Comparison of ENCODE assay signal across 20 cellular contexts in the genomic region with DNA sequence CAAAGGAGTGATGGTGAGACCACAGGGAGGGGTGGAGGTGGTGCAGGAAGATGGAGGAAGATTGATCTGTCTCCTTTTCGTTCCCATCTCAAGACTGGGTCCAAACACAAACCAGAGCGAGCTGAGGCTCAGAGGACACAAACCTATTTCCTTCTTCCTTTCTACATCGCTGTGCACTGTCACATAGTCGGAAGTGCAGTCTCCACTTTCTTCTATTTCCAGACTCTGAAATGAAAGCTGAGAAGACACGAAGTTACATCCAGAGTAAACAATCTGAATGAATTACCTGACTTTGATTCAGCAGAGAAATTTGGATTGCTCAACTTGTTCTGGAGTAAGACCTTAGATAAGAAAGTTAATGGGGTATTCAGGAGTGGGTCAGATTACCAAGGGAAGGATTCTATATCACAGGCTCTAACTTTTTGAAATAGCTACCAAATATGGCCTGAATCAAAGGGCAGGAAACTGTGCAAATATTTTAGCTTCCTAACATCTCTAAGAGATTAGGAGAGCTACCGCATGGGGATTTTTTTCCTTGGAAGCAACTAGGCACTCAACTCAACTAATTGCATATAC. TPM values are rescaled to one million over a fixed set of nuclear protein-coding genes. Genes with fewer than 3 reads are reported as not detected.
"Had no signal": no experiment of that assay in that cellular context is flagged by ENCODE, and none has a peak within 500 bp of the region (broad histone marks: within the 10 kb centered on the region; RNA-seq: fewer than 3 reads in every experiment).

No MANE protein-coding gene starts in this region.

- H3K27me3 ChIP-seq: ovary had no signal

- ATAC-seq: heart left ventricle, lower lobe of right lung had no signal

- DNase-seq: activated B cell treated with CpG ODN at 0.5 μM for 24 hours; activated CD4-positive, alpha-beta T cell treated with anti-CD3 and anti-CD28 coated beads for 48 hours; foreskin melanocyte; heart left ventricle; left cardiac atrium; lower lobe of right lung; ovary; sigmoid colon; stimulated activated CD4-positive, alpha-beta T cell treated with anti-CD3 and anti-CD28 coated beads, Interleukin-1b, Interleukin-23, amount 100 ng/mL, for 48 hours; SW 1271 had no signal

- H3K4me3 ChIP-seq: esophagus muscularis mucosa, heart left ventricle, lower lobe of right lung, ovary, sigmoid colon, thoracic aorta had no signal

- FAIRE-seq: colon, TTC549, urothelium cell line had no signal

- H3K27ac ChIP-seq: esophagus muscularis mucosa, heart left ventricle, lower lobe of right lung, ovary, sigmoid colon, thoracic aorta had no signal

- H3K4me1 ChIP-seq: esophagus muscularis mucosa, heart left ventricle, sigmoid colon had no signal

- H3K36me3 ChIP-seq: esophagus muscularis mucosa, heart left ventricle, lower lobe of right lung, ovary, sigmoid colon, thoracic aorta had no signal

- H3K9me3 ChIP-seq: esophagus muscularis mucosa, heart left ventricle, lower lobe of right lung, ovary, sigmoid colon, thoracic aorta had no signal

RNA-seq across cellular contexts. Expression of a gene that starts 14.4 kb away (rescaled TPM):
- total RNA-seq: activated B cell treated with CpG ODN at 0.5 μM for 24 hours; activated CD8-positive, alpha-beta memory T cell treated with anti-CD3 and anti-CD28 coated beads for 36 hours; activated T-helper 1 cell treated with anti-CD3 and anti-CD28 coated beads, Interleukin-12 subunit alpha, Interleukin-12 subunit beta, Interleukin-2, Interleukin-4 antibody, amounts not matched to agents 30 ng/mL and 10 ng/mL and 1 ng/mL, durations not matched to agents 14 hours and 24 hours and 36 hours; cardiac septum; esophagus muscularis mucosa; heart left ventricle; left cardiac atrium; neural crest cell; sigmoid colon; T-helper 2 cell treated with Interferon-gamma antibody and Interleukin-4, amounts not matched to agents 100 ng/mL and 5 ng/mL, for 36 hours had no signal
- polyA plus RNA-seq: heart left ventricle, ovary, sigmoid colon had no signal
